Comparison of ENCODE assay signal across 12 cellular contexts in genomic region chr13:44920013-44920412, GRCh38.
DNase-seq lines count a peak whose midpoint lies in the region; ATAC-seq and TF ChIP-seq lines count a peak whose summit lies in the region.
"Had no signal": no experiment of that assay in that cellular context is flagged by ENCODE, and none has a peak within 500 bp of the region (broad histone marks: within the 10 kb centered on the region; RNA-seq: fewer than 3 reads in every experiment).

No MANE protein-coding gene starts in this region.

- no peak for TF ChIP-seq EP300 in gastroesophageal sphincter (IDR thresholded peaks at IDR 0.05)
- TF ChIP-seq EP300 in stomach (IDR thresholded peaks at IDR 0.05), result no peak

- ATAC-seq in DND-41 (ENCODE audit: insufficient read depth, low read depth), result no peak
- ATAC-seq in PC-3, result no peak
- no peak for ATAC-seq in gastroesophageal sphincter
- no peak for ATAC-seq in GM18868 (IDR thresholded peaks at IDR 0.05; ENCODE audit: unreplicated experiment)

- peaks cover under 1% of the 10 kb centered on the region for H3K27me3 ChIP-seq in DND-41 (ENCODE audit: insufficient read depth, low read length, poor library complexity)
- H3K27me3 ChIP-seq in PC-3 (ENCODE audit: low read length), result no peaks in the 10 kb centered on the region
- H3K27me3 ChIP-seq in gastroesophageal sphincter, result no peaks in the 10 kb centered on the region
- no peaks in the 10 kb centered on the region for H3K27me3 ChIP-seq in stomach

- H2AFZ ChIP-seq in DND-41 (ENCODE audit: low read depth, low read length), result peak overlapping the region; percentile 2; the same call in 1 of the 2 replicates
- H2AFZ ChIP-seq in PC-3 (ENCODE audit: low read length), result no peak overlapping the region

- DNase-seq in DND-41, result no peak
- no peak for DNase-seq in PC-3
- DNase-seq in stomach, result no peak
- no peak for DNase-seq in NCI-H1417 treated with DMSO at 0.1 percent for 48 hours (lab: John Stamatoyannopoulos, UW)
- no peak for DNase-seq in NCI-H146 (lab: John Stamatoyannopoulos, UW)
- DNase-seq in activated gamma-delta T cell (lab: John Stamatoyannopoulos, UW), result no peak
- DNase-seq: midbrain, NCI-H1048, SHP77 treated with DMSO at 0.1 percent for 48 hours had no signal

- no peak overlapping the region for H3K4me3 ChIP-seq in DND-41 (ENCODE audit: low read depth in 1 of 2, low read length in 2 of 2)
- no peak overlapping the region for H3K4me3 ChIP-seq in PC-3 (ENCODE audit: low read length)
- H3K4me3 ChIP-seq in gastroesophageal sphincter, result no peak overlapping the region
- no peak overlapping the region for H3K4me3 ChIP-seq in stomach

- H4K20me1 ChIP-seq in DND-41 (ENCODE audit: insufficient read depth, low read length), result no peaks in the 10 kb centered on the region
- H4K20me1 ChIP-seq in PC-3 (ENCODE audit: low read length), result no peaks in the 10 kb centered on the region

- CTCF ChIA-PET in PC-3 (lab: Charles Lee), result no interaction called here

- H3K9ac ChIP-seq in DND-41 (ENCODE audit: low read depth, low read length) (no peak overlapping the region), PC-3 (ENCODE audit: low read length) (no peak overlapping the region)

- H3K36me3 ChIP-seq in DND-41 (ENCODE audit: insufficient read depth, low read length) (no peaks in the 10 kb centered on the region), PC-3 (ENCODE audit: low read depth, low read length) (no peaks in the 10 kb centered on the region), gastroesophageal sphincter (no peaks in the 10 kb centered on the region), stomach (no peaks in the 10 kb centered on the region)

- peaks cover 22% of the 10 kb centered on the region for H3K4me1 ChIP-seq in DND-41 (ENCODE audit: insufficient read depth, low read length)
- peaks cover 28% of the 10 kb centered on the region for H3K4me1 ChIP-seq in PC-3 (ENCODE audit: insufficient read depth, low read length)
- peaks cover 11 to 59% (median 13%) of the 10 kb centered on the region in 3 donors for H3K4me1 ChIP-seq in gastroesophageal sphincter
- peaks cover 30 to 64% (median 49%) of the 10 kb centered on the region in 4 donors for H3K4me1 ChIP-seq in stomach

- no peaks in the 10 kb centered on the region for H3F3A ChIP-seq in PC-3 (ENCODE audit: low read length, unreplicated experiment)

- 92% methylated on average over 3 of the region's 3 CpGs; no CpG with 5 or more reads in 1 of the 2 donors for WGBS in gastroesophageal sphincter (ENCODE audit: low coverage in 1 of 2), 2 donors
- 81 to 95% (median 93%) methylated on average over 3 of the region's 3 CpGs for WGBS in stomach, 5 donors

- POLR2A ChIA-PET in PC-3 (lab: Charles Lee; ENCODE audit: unreplicated experiment), result no interaction called here

- H3K4me2 ChIP-seq in DND-41 (ENCODE audit: insufficient read depth, low read length) (no peak overlapping the region), PC-3 (ENCODE audit: low read length) (no peak overlapping the region)

- H3K9me2 ChIP-seq in PC-3 (replicated peaks; ENCODE audit: low read length), result no peaks in the 10 kb centered on the region

- no peaks in the 10 kb centered on the region for H3K79me2 ChIP-seq in DND-41 (ENCODE audit: insufficient read depth, low read length)
- no peaks in the 10 kb centered on the region for H3K79me2 ChIP-seq in PC-3 (ENCODE audit: low read length)

- peak; percentile 17 for TF ChIP-seq CTCF in DND-41 (IDR thresholded peaks at IDR 0.05; ENCODE audit: borderline replicate concordance, extremely low read depth, low read length, poor library complexity, severe bottlenecking)
- no peak for TF ChIP-seq CTCF in PC-3 (conservative IDR thresholded peaks at IDR 0.05; ENCODE audit: low read depth, low read length)
- peak in 1 of 4 experiments; percentile 7 for TF ChIP-seq CTCF in gastroesophageal sphincter (IDR thresholded peaks at IDR 0.05)
- no peak for TF ChIP-seq CTCF in stomach (IDR thresholded peaks at IDR 0.05)

- no peak for TF ChIP-seq POLR2A in gastroesophageal sphincter (IDR thresholded peaks at IDR 0.05)
- TF ChIP-seq POLR2A in stomach (IDR thresholded peaks at IDR 0.05), result no peak

- H3K27ac ChIP-seq in DND-41 (ENCODE audit: low read length), result no peak overlapping the region
- 0 out of 2 replicates have a peak overlapping the region, but pooled peaks have one; percentile 94 for H3K27ac ChIP-seq in PC-3 (ENCODE audit: low read length)
- peak overlapping the region; percentile 90 to 99 (median 98) for H3K27ac ChIP-seq in gastroesophageal sphincter
- H3K27ac ChIP-seq in stomach, result peak overlapping the region; percentile 91 to 99 (median 93)
- H3K27ac ChIP-seq: epithelial cell of prostate had no signal

- H3K9me3 ChIP-seq in DND-41 (ENCODE audit: insufficient read depth, low read length, severe bottlenecking) (no peaks in the 10 kb centered on the region), PC-3 (ENCODE audit: low read length) (no peaks in the 10 kb centered on the region), gastroesophageal sphincter (no peaks in the 10 kb centered on the region), stomach (no peaks in the 10 kb centered on the region)

- intact Hi-C loops in PC-3 (cut with micrococcal nuclease) (no loop called here), stomach (cut with DNase I; ENCODE audit: low total_unique reads) (no loop called here)

- no TSS peak for BruUV-seq in PC-3 (replicated peaks; lab: Mats Ljungman, UMichigan)
